Comparison of ENCODE assay signal across 24 cellular contexts in the genomic region with DNA sequence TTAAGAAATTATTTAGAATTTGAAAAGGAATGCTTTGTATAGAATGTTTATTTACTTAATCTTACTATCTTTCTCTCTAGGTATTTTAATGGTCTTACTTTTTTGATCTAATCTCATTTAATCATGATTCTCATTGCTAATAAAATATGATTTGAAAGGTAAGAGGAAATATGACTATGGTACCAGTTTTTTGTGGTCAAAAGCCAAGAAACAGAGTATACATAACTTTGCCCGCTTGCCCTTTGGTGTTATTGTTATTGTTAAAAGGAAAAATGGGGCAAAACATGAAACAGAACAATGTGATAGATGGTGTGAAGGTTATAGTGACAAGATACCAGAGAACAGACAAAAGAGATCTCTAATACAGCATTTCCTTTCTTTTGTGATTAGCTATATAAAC.
"Had no signal": no experiment of that assay in that cellular context is flagged by ENCODE, and none has a peak within 500 bp of the region (broad histone marks: within the 10 kb centered on the region; RNA-seq: fewer than 3 reads in every experiment).

No MANE protein-coding gene starts in this region.

- H3K27ac ChIP-seq: colonic mucosa, dorsolateral prefrontal cortex, epithelial cell of prostate, esophagus muscularis mucosa, foreskin keratinocyte, gastroesophageal sphincter, heart left ventricle, hepatocyte, left lung, lower lobe of right lung had no signal

- H3K36me3 Mint-ChIP-seq: immature natural killer cell had no signal

- H3K4me3 ChIP-seq: colonic mucosa, dorsolateral prefrontal cortex, esophagus muscularis mucosa, gastroesophageal sphincter, heart left ventricle, hepatocyte, left lung, lower lobe of right lung had no signal

- DNase-seq: colonic mucosa; cortex of kidney; dorsolateral prefrontal cortex; effector CD4-positive, alpha-beta T cell; effector memory CD4-positive, alpha-beta T cell; erythroblast; foreskin keratinocyte; heart left ventricle; hypothalamus; immature natural killer cell; left cardiac atrium; left lung; left ventricle myocardium superior; lower lobe of right lung; mammary epithelial cell; mesendoderm; midbrain had no signal

- H3K4me1 ChIP-seq: colonic mucosa, left lung, lower lobe of right lung had no signal

- H3K79me2 ChIP-seq: hepatocyte had no signal

- ATAC-seq: foreskin keratinocyte, gastroesophageal sphincter, heart left ventricle, left cardiac atrium, left lung, left ventricle myocardium superior, lower lobe of right lung had no signal

- H3K27me3 ChIP-seq: colonic mucosa, dorsolateral prefrontal cortex, esophagus muscularis mucosa, foreskin keratinocyte, gastroesophageal sphincter, heart left ventricle, hepatocyte, left lung had no signal

- H2AFZ ChIP-seq: hepatocyte had no signal

- H3K27ac Mint-ChIP-seq: dendritic cell treated with granulocyte-macrophage colony-stimulating factor and Interleukin-4, amounts not matched to agents 40 ng/mL and 50 ng/mL, for 4 days; immature natural killer cell; memory B cell had no signal

- H3K4me1 Mint-ChIP-seq: memory B cell had no signal

- H3K9me3 ChIP-seq: colonic mucosa, esophagus muscularis mucosa, gastroesophageal sphincter, left lung, lower lobe of right lung had no signal

- H3K36me3 ChIP-seq: colonic mucosa, esophagus muscularis mucosa, gastroesophageal sphincter, left lung, lower lobe of right lung had no signal

- H3K4me2 ChIP-seq: hepatocyte had no signal

- H3K4me3 Mint-ChIP-seq: dendritic cell treated with granulocyte-macrophage colony-stimulating factor and Interleukin-4, amounts not matched to agents 40 ng/mL and 50 ng/mL, for 4 days; immature natural killer cell; memory B cell had no signal

- H3K9me3 Mint-ChIP-seq: dendritic cell treated with granulocyte-macrophage colony-stimulating factor and Interleukin-4, amounts not matched to agents 40 ng/mL and 50 ng/mL, for 4 days; immature natural killer cell; memory B cell had no signal

- H3K27me3 Mint-ChIP-seq: dendritic cell treated with granulocyte-macrophage colony-stimulating factor and Interleukin-4, amounts not matched to agents 40 ng/mL and 50 ng/mL, for 4 days; memory B cell had no signal

- FAIRE-seq: keratinocyte had no signal
